In genomic region chr19:39839678-39840327, GRCh38 we compare ENCODE assay signal across 28 cellular contexts. TPM values are rescaled to one million over a fixed set of nuclear protein-coding genes. Genes with fewer than 3 reads are reported as not detected.
DNase-seq lines count a peak whose midpoint lies in the region; ATAC-seq, FAIRE-seq and TF ChIP-seq lines count a peak whose summit lies in the region.
"Had no signal": no experiment of that assay in that cellular context is flagged by ENCODE, and none has a peak within 500 bp of the region (broad histone marks: within the 10 kb centered on the region; RNA-seq: fewer than 3 reads in every experiment).

No MANE protein-coding gene starts in this region.

- H4K12ac ChIP-seq in trophoblast cell (ENCODE audit: low read depth, low read length) = no peak overlapping the region

- TF ChIP-seq POLR2A in K562 (conservative IDR thresholded peaks at IDR 0.05) = no peak; the same call in 1 of the 2 replicates

- TF ChIP-seq RAD21 in K562 (CRISPR knock-in tag; conservative IDR thresholded peaks at IDR 0.05 in 1 of 2, IDR thresholded peaks at IDR 0.05 in 1 of 2) = no peak

- H2BK120ac ChIP-seq in trophoblast cell (ENCODE audit: insufficient read depth, low read length, poor library complexity) = no peak overlapping the region

- H3K9me3 Mint-ChIP-seq in activated CD4-positive, alpha-beta T cell treated with anti-CD3 and anti-CD28 coated beads, Interleukin-2, amount 10 ng/mL, durations not matched to agents 7 days and 5 days = no peaks in the 10 kb centered on the region
- H3K9me3 Mint-ChIP-seq in Caco-2 (ENCODE audit: unreplicated experiment) = no peaks in the 10 kb centered on the region

- TF ChIP-seq CTCF in Caco-2 (IDR thresholded peaks at IDR 0.05; ENCODE audit: insufficient read depth in 1 of 2, low read depth in 1 of 2, low read length in 1 of 2, severe bottlenecking in 1 of 2, unreplicated experiment in 1 of 2) = no peak
- no peak for TF ChIP-seq CTCF in K562 (IDR thresholded peaks at IDR 0.05 in 2 of 3, conservative IDR thresholded peaks at IDR 0.05 in 1 of 3; ENCODE audit: insufficient read depth in 2 of 3, low read depth in 1 of 3, low read length in 3 of 3)

- H3K9me2 ChIP-seq in GM23248 (ENCODE audit: insufficient read depth) = no peaks in the 10 kb centered on the region

- peak; percentile 95 for FAIRE-seq in K562 (lab: Jason Lieb, UNC)
- FAIRE-seq: A204.1, islet of Langerhans had no signal

- peak overlapping the region; percentile 62 for H3K27ac ChIP-seq in K562 (ENCODE audit: extremely low read depth, low read depth, low read length)
- H3K27ac ChIP-seq in trophoblast cell (ENCODE audit: low read depth, low read length) = no peak overlapping the region
- H3K27ac ChIP-seq in GM23248 = no peak overlapping the region
- H3K27ac ChIP-seq: body of pancreas, foreskin keratinocyte, neutrophil, SJSA1, upper lobe of left lung had no signal

- H3K27me3 ChIP-seq in Caco-2 (replicated peaks; ENCODE audit: control insufficient read depth, insufficient read depth, low read length) (no peaks in the 10 kb centered on the region), K562 (ENCODE audit: control insufficient read depth in 2 of 2, insufficient read depth in 2 of 2, low read length in 2 of 2) (no peaks in the 10 kb centered on the region), trophoblast cell (ENCODE audit: insufficient read depth, low read length) (no peaks in the 10 kb centered on the region), GM23248 (replicated peaks; ENCODE audit: insufficient read depth) (no peaks in the 10 kb centered on the region)
- H3K27me3 ChIP-seq: BE2C, body of pancreas, foreskin keratinocyte, neutrophil, SJSA1, upper lobe of left lung had no signal

- CTCF ChIA-PET in activated CD4-positive, alpha-beta T cell treated with anti-CD3 and anti-CD28 coated beads, Interleukin-2, amount 10 ng/mL, durations not matched to agents 7 days and 5 days (lab: Charles Lee) = interaction anchor here (1.5 kb wide), 1 partner anchor 12 kb away, joined by 3 read pairs; no protein-coding TSS in a partner anchor
- CTCF ChIA-PET in Caco-2 (lab: Charles Lee) (no interaction called here), K562 (lab: Yijun Ruan, JAX; ENCODE audit: low intra/inter-chr PET ratio) (no interaction called here)

- peak overlapping the region; percentile 54 for H3K4ac ChIP-seq in trophoblast cell (ENCODE audit: low read depth, low read length)

- H2AK5ac ChIP-seq in trophoblast cell (ENCODE audit: low read length) = no peak overlapping the region

- H2BK12ac ChIP-seq in trophoblast cell (ENCODE audit: low read length) = no peak overlapping the region

- H3K79me2 ChIP-seq in K562 (ENCODE audit: control insufficient read depth, insufficient read depth, low read length) (peaks cover 67% of the 10 kb centered on the region), trophoblast cell (ENCODE audit: control insufficient read depth, insufficient read depth, low read length, poor library complexity) (peaks cover 15% of the 10 kb centered on the region), GM23248 (ENCODE audit: insufficient read depth) (peaks cover 75% of the 10 kb centered on the region)

- peaks cover 8% of the 10 kb centered on the region for H3K9me1 ChIP-seq in K562 (ENCODE audit: control insufficient read depth, insufficient read depth, low read length)

- BruUV-seq in Caco-2 (replicated peaks; lab: Mats Ljungman, UMichigan) (no TSS peak), K562 (replicated peaks; lab: Mats Ljungman, UMichigan) (no TSS peak)

- 19% methylated on average over 12 of the region's 13 CpGs for WGBS in K562 (ENCODE audit: insufficient coverage, low coverage, missing lambda C conversion rate)
- no CpG with 5 or more reads among the region's 13 CpGs for WGBS in trophoblast cell (ENCODE audit: extremely low coverage, insufficient coverage, insufficient read length)
- 76 to 77% methylated on average over 13 of the region's 13 CpGs for WGBS in GM23248 (ENCODE audit: low coverage in 1 of 2, low lambda C conversion rate in 2 of 2, missing lambda C conversion rate in 2 of 2), 2 experiments

- no peak overlapping the region for H4K8ac ChIP-seq in trophoblast cell (ENCODE audit: low read depth, low read length)

- POLR2A ChIA-PET in activated CD4-positive, alpha-beta T cell treated with anti-CD3 and anti-CD28 coated beads, Interleukin-2, amount 10 ng/mL, durations not matched to agents 7 days and 5 days (lab: Charles Lee) = no interaction called here
- POLR2A ChIA-PET in Caco-2 (lab: Charles Lee) (no interaction called here), K562 (lab: Yijun Ruan, JAX) (interaction anchor here (0.7 kb wide), 1 partner anchor 300 kb away, joined by 3 read pairs; no protein-coding TSS in a partner anchor)

- peaks cover 38% of the 10 kb centered on the region for H3K36me3 Mint-ChIP-seq in activated CD4-positive, alpha-beta T cell treated with anti-CD3 and anti-CD28 coated beads, Interleukin-2, amount 10 ng/mL, durations not matched to agents 7 days and 5 days (ENCODE audit: low read depth)
- peaks cover 59% of the 10 kb centered on the region for H3K36me3 Mint-ChIP-seq in Caco-2 (ENCODE audit: insufficient read depth, unreplicated experiment)

- no peak; the same call in 1 of the 2 replicates for TF ChIP-seq EP300 in K562 (IDR thresholded peaks at IDR 0.05; ENCODE audit: low read length)

- no peak overlapping the region for H3K4me3 Mint-ChIP-seq in activated CD4-positive, alpha-beta T cell treated with anti-CD3 and anti-CD28 coated beads, Interleukin-2, amount 10 ng/mL, durations not matched to agents 7 days and 5 days
- no peak overlapping the region for H3K4me3 Mint-ChIP-seq in Caco-2 (ENCODE audit: unreplicated experiment)
- H3K4me3 Mint-ChIP-seq: activated naive CD8-positive, alpha-beta T cell had no signal

- H3K9me3 ChIP-seq in Caco-2 (no peaks in the 10 kb centered on the region), K562 (replicated peaks; ENCODE audit: control insufficient read depth, insufficient read depth, low read depth, low read length) (no peaks in the 10 kb centered on the region), trophoblast cell (ENCODE audit: insufficient read depth, low read depth, low read length) (no peaks in the 10 kb centered on the region), GM23248 (ENCODE audit: low read depth) (no peaks in the 10 kb centered on the region)
- H3K9me3 ChIP-seq: BE2C, body of pancreas, neutrophil, SJSA1, upper lobe of left lung had no signal

- H3K9ac ChIP-seq in K562 (ENCODE audit: insufficient read depth in 1 of 2, low read depth in 2 of 2, low read length in 2 of 2) = peak overlapping the region; percentile 26 to 62; a peak in 3 of 4 replicates
- no peak overlapping the region for H3K9ac ChIP-seq in trophoblast cell (ENCODE audit: low read length)
- no peak overlapping the region for H3K9ac ChIP-seq in GM23248

- ATAC-seq in K562 = peak; percentile 82
- ATAC-seq: body of pancreas, foreskin keratinocyte, Panc1, T-helper 17 cell had no signal

- H3K4me1 Mint-ChIP-seq in activated CD4-positive, alpha-beta T cell treated with anti-CD3 and anti-CD28 coated beads, Interleukin-2, amount 10 ng/mL, durations not matched to agents 7 days and 5 days = peaks cover 35% of the 10 kb centered on the region
- peaks cover 30% of the 10 kb centered on the region for H3K4me1 Mint-ChIP-seq in Caco-2 (ENCODE audit: low read depth, unreplicated experiment)

- no peak overlapping the region for H2BK5ac ChIP-seq in trophoblast cell (ENCODE audit: low read depth, low read length, poor library complexity)

- no peak for DNase-seq in activated CD4-positive, alpha-beta T cell treated with anti-CD3 and anti-CD28 coated beads, Interleukin-2, amount 10 ng/mL, durations not matched to agents 7 days and 5 days
- DNase-seq in activated CD4-positive, alpha-beta T cell treated with anti-CD3 and anti-CD28 coated beads, Interleukin-2, amount 50 U/mL, for 4 hours = no peak
- DNase-seq in Caco-2 = no peak
- DNase-seq in K562 (ENCODE audit: extremely low read depth in 1 of 4, low spot score in 3 of 4) = peak in 2 of 4 experiments; percentile 77 to 86
- DNase-seq in trophoblast cell = peak; percentile 62 to 75
- no peak for DNase-seq in NCI-H2029 treated with DMSO at 0.1 percent for 48 hours (lab: John Stamatoyannopoulos, UW)
- no peak for DNase-seq in GM23248
- DNase-seq in NCI-H2196 (lab: John Stamatoyannopoulos, UW; ENCODE audit: unreplicated experiment) = no peak
- DNase-seq: activated CD4-positive, alpha-beta T cell treated with anti-CD3 and anti-CD28 coated beads, Interleukin-2, amount 50 U/mL, for 48 hours; activated T-cell treated with anti-CD3 and anti-CD28 coated beads, Interleukin-2, amount 50 U/mL, for 1 hour; BE2C; body of pancreas; EL; erythroblast; foreskin keratinocyte; hypothalamus; NCI-H1417; NCI-H2107; NCI-H510A; stimulated activated CD4-positive, alpha-beta T cell treated with anti-CD3 and anti-CD28 coated beads, Interleukin-4, amount 100 ng/mL, for 4 hours; T-helper 17 cell had no signal

- H4K20me1 ChIP-seq in K562 (replicated peaks; ENCODE audit: control insufficient read depth, insufficient read depth, low read length) (peaks cover 44% of the 10 kb centered on the region), GM23248 (ENCODE audit: insufficient read depth) (no peaks in the 10 kb centered on the region)

- H3K4me3 ChIP-seq in Caco-2 (ENCODE audit: low read depth, low read length) = no peak overlapping the region
- H3K4me3 ChIP-seq in K562 = no peak overlapping the region
- H3K4me3 ChIP-seq in trophoblast cell (ENCODE audit: low read depth, low read length) = no peak overlapping the region
- no peak overlapping the region for H3K4me3 ChIP-seq in GM23248
- H3K4me3 ChIP-seq: body of pancreas, SJSA1, upper lobe of left lung had no signal

- H3F3A ChIP-seq in GM23248 (ENCODE audit: insufficient read depth) = 0 out of 2 replicates have a peak, but pooled peaks cover 2% of the 10 kb centered on the region

- H2AFZ ChIP-seq in K562 (ENCODE audit: low read depth, low read length) (peak overlapping the region; percentile 17; the same call in 1 of the 2 replicates), trophoblast cell (ENCODE audit: insufficient read depth, low read length, poor library complexity) (no peak overlapping the region), GM23248 (no peak overlapping the region)

- no peaks in the 10 kb centered on the region for H3K79me1 ChIP-seq in trophoblast cell (ENCODE audit: low read length)

- intact Hi-C loops in Caco-2 (cut with micrococcal nuclease; ENCODE audit: unreplicated experiment) (no loop called here), K562 (cut with micrococcal nuclease) (loop anchor here (5.0 kb wide), 1 partner anchor 288 kb away; no protein-coding TSS in a partner anchor)

- H3K4me1 ChIP-seq in Caco-2 (peaks cover 1% of the 10 kb centered on the region; the same call in 1 of the 2 replicates), K562 (replicated peaks in 1 of 2; ENCODE audit: control insufficient read depth in 2 of 2, insufficient read depth in 2 of 2, low read length in 2 of 2) (peaks cover 35 to 51% of the 10 kb centered on the region in 2 experiments), trophoblast cell (ENCODE audit: control insufficient read depth in 1 of 2, insufficient read depth in 2 of 2, low read length in 2 of 2) (peaks cover 0 to 2% of the 10 kb centered on the region in 2 experiments), GM23248 (ENCODE audit: insufficient read depth) (peaks cover 16% of the 10 kb centered on the region; the same call in 1 of the 2 replicates)

- H3K36me3 ChIP-seq in Caco-2 (ENCODE audit: control insufficient read depth, insufficient read depth, low read length) = peaks cover 1% of the 10 kb centered on the region; the same call in 1 of the 2 replicates
- peaks cover 79% of the 10 kb centered on the region for H3K36me3 ChIP-seq in K562 (ENCODE audit: control insufficient read depth, insufficient read depth, low read length)
- peaks cover 37 to 45% of the 10 kb centered on the region in 2 experiments for H3K36me3 ChIP-seq in trophoblast cell (ENCODE audit: control insufficient read depth in 1 of 2, insufficient read depth in 2 of 2, low read length in 2 of 2)
- H3K36me3 ChIP-seq in GM23248 (ENCODE audit: low read depth) = peaks cover 22% of the 10 kb centered on the region
- H3K36me3 ChIP-seq: neutrophil had no signal

- H3K14ac ChIP-seq in trophoblast cell (ENCODE audit: low read length) = no peak overlapping the region

- no peak overlapping the region for H3K18ac ChIP-seq in trophoblast cell (ENCODE audit: low read length)

- H3K23ac ChIP-seq in trophoblast cell (ENCODE audit: low read length) = no peak overlapping the region

- in situ Hi-C loops in K562 (cut with MboI) (no loop called here), GM23248 (cut with MboI) (no loop called here)

- H3K27ac Mint-ChIP-seq in activated CD4-positive, alpha-beta T cell treated with anti-CD3 and anti-CD28 coated beads, Interleukin-2, amount 10 ng/mL, durations not matched to agents 7 days and 5 days = peak overlapping the region; percentile 31
- peak overlapping the region; percentile 16 for H3K27ac Mint-ChIP-seq in Caco-2 (ENCODE audit: unreplicated experiment)

- H3K27me3 Mint-ChIP-seq in activated CD4-positive, alpha-beta T cell treated with anti-CD3 and anti-CD28 coated beads, Interleukin-2, amount 10 ng/mL, durations not matched to agents 7 days and 5 days = no peaks in the 10 kb centered on the region
- no peaks in the 10 kb centered on the region for H3K27me3 Mint-ChIP-seq in Caco-2 (ENCODE audit: insufficient read depth, unreplicated experiment)
- H3K27me3 Mint-ChIP-seq: activated naive CD8-positive, alpha-beta T cell; T-helper 17 cell had no signal

- H3K4me2 ChIP-seq in K562 (ENCODE audit: insufficient read depth, low read length) (peak overlapping the region; percentile 64), trophoblast cell (ENCODE audit: low read length) (no peak overlapping the region), GM23248 (ENCODE audit: unreplicated experiment) (no peak overlapping the region)

- H4K91ac ChIP-seq in trophoblast cell (ENCODE audit: low read depth, low read length) = no peak overlapping the region

RNA-seq across cellular contexts. Expression of gene DYRK1B, which starts 5.8 kb away (rescaled TPM):
- total RNA-seq in activated CD4-positive, alpha-beta T cell treated with anti-CD3 and anti-CD28 coated beads, Interleukin-2, amount 10 ng/mL, durations not matched to agents 7 days and 5 days = 10 to 100 TPM; 10.9 to 11.5 TPM
- total RNA-seq in Caco-2 (2022) (4.8 and 5.4 TPM in 2 replicates), K562 (2014; rRNA removed) (2.5 and 3.0 TPM in 2 replicates), K562 (2014; rRNA removed; fragmentation: Illumina TruSeq; extraction: Trizol) (0.35 and 0.91 TPM in 2 replicates), K562 (2015; rRNA removed; fragmentation: Illumina TruSeq; extraction: Trizol) (1.1 and 1.3 TPM in 2 replicates), K562 (2021) (5.0 and 5.2 TPM in 2 replicates)
- total RNA-seq in K562 (2011; cell fraction: chromatin; rRNA removed; ENCODE audit: low replicate concordance) = 12.5 and 24.0 TPM in 2 replicates
- 15.0 and 17.8 TPM in 2 replicates for total RNA-seq in K562 (2011; cell fraction: nucleolus; rRNA removed)
- total RNA-seq in K562 (2011; cell fraction: nucleoplasm; rRNA removed) = 10.2 and 12.4 TPM in 2 replicates
- polyA plus RNA-seq in K562 (2011; rRNA removed) (1.3 and 3.0 TPM in 2 replicates), K562 (2014; fragmentation: Illumina TruSeq; extraction: Trizol) (1.5 and 2.6 TPM in 2 replicates), K562 (2014; fragmentation: Nextera tagmentation; extraction: Ambion mirVana) (not detected), K562 (2014; rRNA removed) (1.4 and 2.0 TPM in 2 replicates), GM23248 (2016; fragmentation: Nextera tagmentation; extraction: Ambion mirVana) (14.9 and 15.0 TPM in 2 replicates)
- 1.1 and 2.3 TPM in 2 replicates for polyA plus RNA-seq in K562 (2011; cell fraction: cytosol; rRNA removed)
- polyA plus RNA-seq in K562 (2011; cell fraction: nucleus; rRNA removed) = 10.2 and 15.4 TPM in 2 replicates
- 3.8 and 7.2 TPM in 2 replicates for polyA plus RNA-seq in K562 (2012)
- polyA minus RNA-seq in K562 (2011; rRNA and poly(A)+ RNA removed) = 2.2 and 3.0 TPM in 2 replicates
- 5.1 and 6.6 TPM in 2 replicates for polyA minus RNA-seq in K562 (2011; cell fraction: cytosol; rRNA and poly(A)+ RNA removed)
- polyA minus RNA-seq in K562 (2011; cell fraction: nucleus; rRNA and poly(A)+ RNA removed) = 5.7 and 6.7 TPM in 2 replicates
- polyA plus RNA-seq in trophoblast cell (2013) = 16.6 and 16.9 TPM in 2 replicates
- 9.4 and 11.1 TPM in 2 replicates for total RNA-seq in GM23248 (2014; rRNA removed; shearing (Covaris generic))

RNA-seq across cellular contexts. Expression of gene FBL, which starts 6.4 kb away (rescaled TPM):
- total RNA-seq in activated CD4-positive, alpha-beta T cell treated with anti-CD3 and anti-CD28 coated beads, Interleukin-2, amount 10 ng/mL, durations not matched to agents 7 days and 5 days = 100 to 1,000 TPM; 330 to 377 TPM
- total RNA-seq in Caco-2 (2022) (374 and 411 TPM in 2 replicates), K562 (2014; rRNA removed) (448 and 524 TPM in 2 replicates), K562 (2014; rRNA removed; fragmentation: Illumina TruSeq; extraction: Trizol) (676 and 696 TPM in 2 replicates), K562 (2015; rRNA removed; fragmentation: Illumina TruSeq; extraction: Trizol) (565 and 575 TPM in 2 replicates), K562 (2021) (761 and 811 TPM in 2 replicates)
- total RNA-seq in K562 (2011; cell fraction: chromatin; rRNA removed; ENCODE audit: low replicate concordance) = 90.3 and 153 TPM in 2 replicates
- 155 and 156 TPM in 2 replicates for total RNA-seq in K562 (2011; cell fraction: nucleolus; rRNA removed)
- total RNA-seq in K562 (2011; cell fraction: nucleoplasm; rRNA removed) = 201 and 290 TPM in 2 replicates
- polyA plus RNA-seq in K562 (2011; rRNA removed) (843 and 1,244 TPM in 2 replicates), K562 (2014; fragmentation: Illumina TruSeq; extraction: Trizol) (1,561 and 1,696 TPM in 2 replicates), K562 (2014; fragmentation: Nextera tagmentation; extraction: Ambion mirVana) (100 to 1,000 TPM; 201 to 235 TPM), K562 (2014; rRNA removed) (672 and 721 TPM in 2 replicates), GM23248 (2016; fragmentation: Nextera tagmentation; extraction: Ambion mirVana) (61.1 and 63.9 TPM in 2 replicates)
- polyA plus RNA-seq in K562 (2011; cell fraction: cytosol; rRNA removed) = 1,200 and 1,290 TPM in 2 replicates
- 284 and 323 TPM in 2 replicates for polyA plus RNA-seq in K562 (2011; cell fraction: nucleus; rRNA removed)
- polyA plus RNA-seq in K562 (2012) = 476 and 792 TPM in 2 replicates
- polyA minus RNA-seq in K562 (2011; rRNA and poly(A)+ RNA removed) = 930 and 947 TPM in 2 replicates
- 316 and 353 TPM in 2 replicates for polyA minus RNA-seq in K562 (2011; cell fraction: cytosol; rRNA and poly(A)+ RNA removed)
- 33.4 and 57.8 TPM in 2 replicates for polyA minus RNA-seq in K562 (2011; cell fraction: nucleus; rRNA and poly(A)+ RNA removed)
- polyA plus RNA-seq in trophoblast cell (2013) = 183 and 189 TPM in 2 replicates
- total RNA-seq in GM23248 (2014; rRNA removed; shearing (Covaris generic)) = 59.3 and 66.9 TPM in 2 replicates

Comparison
In these comparisons a context has a peak if more than half of its experiments do, and no peak if none do; other contexts are left out.
1. DNase-seq: peak in trophoblast cell (2 of 2); none in activated CD4-positive, alpha-beta T cell treated with anti-CD3 and anti-CD28 coated beads, Interleukin-2, amount 10 ng/mL, durations not matched to agents 7 days and 5 days (single experiment), activated CD4-positive, alpha-beta T cell treated with anti-CD3 and anti-CD28 coated beads, Interleukin-2, amount 50 U/mL, for 4 hours (0 of 2), Caco-2 (0 of 2), NCI-H2029 treated with DMSO at 0.1 percent for 48 hours (single experiment), GM23248 (single experiment) and NCI-H2196 (single experiment).
2. H3K9ac ChIP-seq: peak in K562 (2 of 2); none in trophoblast cell (single experiment) and GM23248 (single experiment).